In genomic region chr1:9459784-9460407, GRCh38 we compare ENCODE assay signal across 13 cellular contexts.
"Had no signal": no experiment of that assay in that cellular context is flagged by ENCODE, and none has a peak within 500 bp of the region (broad histone marks: within the 10 kb centered on the region; RNA-seq: fewer than 3 reads in every experiment).

No MANE protein-coding gene starts in this region.

- H3K9me3 Mint-ChIP-seq: stimulated activated memory B cell treated with anti-CD40 and anti-IgM and Interleukin-4, amounts not matched to agents 10 μg/mL and 1 μg/mL and 100 μg/mL, for 72 hours had no signal

- H3K36me3 Mint-ChIP-seq: naive thymus-derived CD4-positive, alpha-beta T cell; stimulated activated memory B cell treated with anti-CD40 and anti-IgM and Interleukin-4, amounts not matched to agents 10 μg/mL and 1 μg/mL and 100 μg/mL, for 72 hours had no signal

- H2AFZ ChIP-seq: hepatocyte had no signal

- DNase-seq: activated naive CD4-positive, alpha-beta T cell treated with anti-CD3 and anti-CD28 coated beads, Interleukin-2, amount 50 U/mL, for 16 hours; activated T-cell treated with anti-CD3 and anti-CD28 coated beads, Interleukin-2, amount 50 U/mL, for 1 hour; adrenal gland; caudate nucleus; effector CD4-positive, alpha-beta T cell; naive thymus-derived CD4-positive, alpha-beta T cell had no signal

- H3K36me3 ChIP-seq: adrenal gland, neutrophil, right atrium auricular region had no signal

- H3K4me3 ChIP-seq: adrenal gland, coronary artery, hepatocyte, lung, right atrium auricular region had no signal

- H3K4me3 Mint-ChIP-seq: naive thymus-derived CD4-positive, alpha-beta T cell; stimulated activated memory B cell treated with anti-CD40 and anti-IgM and Interleukin-4, amounts not matched to agents 10 μg/mL and 1 μg/mL and 100 μg/mL, for 72 hours had no signal

- H3K4me1 ChIP-seq: adrenal gland, right atrium auricular region had no signal

- H3K4me1 Mint-ChIP-seq: naive thymus-derived CD4-positive, alpha-beta T cell had no signal

- H3K79me2 ChIP-seq: hepatocyte had no signal

- H3K27ac Mint-ChIP-seq: stimulated activated memory B cell treated with anti-CD40 and anti-IgM and Interleukin-4, amounts not matched to agents 10 μg/mL and 1 μg/mL and 100 μg/mL, for 72 hours had no signal

- H3K4me2 ChIP-seq: hepatocyte had no signal

- H3K27ac ChIP-seq: adrenal gland, coronary artery, hepatocyte, neutrophil, right atrium auricular region had no signal

- H3K9me3 ChIP-seq: adrenal gland, neutrophil, right atrium auricular region had no signal

- ATAC-seq: naive thymus-derived CD4-positive, alpha-beta T cell; stimulated activated memory B cell treated with anti-CD40 and anti-IgM and Interleukin-4, amounts not matched to agents 10 μg/mL and 1 μg/mL and 100 μg/mL, for 72 hours had no signal

- FAIRE-seq: endothelial cell of umbilical vein had no signal

- H3K27me3 ChIP-seq: adrenal gland, hepatocyte, right atrium auricular region had no signal
